ENCODE assay signal across 9 cellular contexts in genomic region chr16:72995151-72995881, GRCh38. TPM values are rescaled to one million over a fixed set of nuclear protein-coding genes. Genes with fewer than 3 reads are reported as not detected.
DNase-seq lines count a peak whose midpoint lies in the region; ATAC-seq and TF ChIP-seq lines count a peak whose summit lies in the region.
"Had no signal": no experiment of that assay in that cellular context is flagged by ENCODE, and none has a peak within 500 bp of the region (broad histone marks: within the 10 kb centered on the region; RNA-seq: fewer than 3 reads in every experiment).

No MANE protein-coding gene starts in this region.

- TF ChIP-seq CTCF in LNCaP clone FGC (IDR thresholded peaks at IDR 0.05; ENCODE audit: control insufficient read depth, extremely low read depth, insufficient read depth) (peak; percentile 32), coronary artery (IDR thresholded peaks at IDR 0.05) (no peak)

- H3K4me3 ChIP-seq in LNCaP clone FGC (ENCODE audit: low read depth, low read length) (no peak overlapping the region), coronary artery (no peak overlapping the region)

- intact Hi-C loops in sciatic nerve (cut with DNase I), result no loop called here

- ATAC-seq in sciatic nerve, result no peak
- no peak for ATAC-seq in HG03439 (IDR thresholded peaks at IDR 0.05; ENCODE audit: unreplicated experiment)
- no peak for ATAC-seq in GM21515 (IDR thresholded peaks at IDR 0.05; ENCODE audit: unreplicated experiment)
- ATAC-seq in GM21529 (IDR thresholded peaks at IDR 0.05; ENCODE audit: unreplicated experiment), result no peak

- DNase-seq in activated CD4-positive, alpha-beta T cell treated with anti-CD3 and anti-CD28 coated beads, Interleukin-2, amount 50 U/mL, for 48 hours, result peak; percentile 19 to 20
- DNase-seq in activated CD4-positive, alpha-beta T cell treated with anti-CD3 and anti-CD28 coated beads for 4 hours, result no peak
- DNase-seq in LNCaP clone FGC (ENCODE audit: low read depth) (peak; percentile 18), coronary artery (ENCODE audit: low spot score) (peak; percentile 70), sciatic nerve (ENCODE audit: low spot score) (peak; percentile 51)
- DNase-seq: DMS153 had no signal

- H3K27ac ChIP-seq in coronary artery, result no peak overlapping the region

RNA-seq across cellular contexts. Expression of gene ZFHX3, which starts 52.6 kb away (rescaled TPM):
- total RNA-seq in sciatic nerve, result 44.6 TPM

Comparison
In these comparisons a context has a peak if more than half of its experiments do, and no peak if none do; other contexts are left out.
1. DNase-seq: peak in activated CD4-positive, alpha-beta T cell treated with anti-CD3 and anti-CD28 coated beads, Interleukin-2, amount 50 U/mL, for 48 hours (2 of 2), LNCaP clone FGC (single experiment), coronary artery (single experiment) and sciatic nerve (single experiment); none in activated CD4-positive, alpha-beta T cell treated with anti-CD3 and anti-CD28 coated beads for 4 hours (0 of 2).